Comparison of ENCODE assay signal across 9 cellular contexts in the genomic region with DNA sequence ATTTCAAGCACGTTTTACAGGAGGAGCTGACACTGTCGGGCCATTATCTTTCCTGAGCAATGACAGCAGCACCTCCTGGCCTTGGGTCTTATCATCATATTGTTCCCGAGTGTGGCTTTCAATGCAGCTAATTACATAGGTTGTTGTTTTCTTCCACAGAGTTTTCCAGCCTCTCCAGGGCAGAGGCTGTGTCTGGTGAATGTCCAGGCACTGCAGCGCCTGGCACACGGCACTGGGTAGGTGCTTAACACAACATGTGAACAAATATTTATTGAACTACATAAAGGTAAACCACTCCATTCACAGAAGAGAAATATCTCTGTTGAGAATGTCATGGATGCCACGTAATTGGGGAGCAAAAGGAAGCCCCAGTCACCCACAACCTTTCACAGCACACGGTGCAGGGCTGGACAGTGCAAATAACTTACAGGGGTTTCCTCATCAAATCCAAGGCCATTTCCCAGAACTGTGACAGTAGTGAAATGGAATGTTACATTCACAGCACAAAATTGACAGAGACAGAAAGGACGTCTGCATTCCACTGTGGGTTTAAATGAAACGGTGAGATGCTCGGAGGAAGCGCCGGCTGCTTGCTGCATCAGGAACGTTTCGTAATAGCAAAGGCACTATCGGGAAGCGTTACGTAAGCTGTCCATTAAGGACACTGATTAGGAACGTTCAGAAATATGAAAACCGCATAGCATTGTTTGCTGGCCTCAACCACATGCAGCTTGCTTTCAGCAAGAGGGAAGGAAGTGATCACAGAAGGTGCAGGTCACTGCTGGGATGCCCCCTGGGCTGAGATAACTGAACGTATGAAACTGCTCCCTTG. TPM values are rescaled to one million over a fixed set of nuclear protein-coding genes. Genes with fewer than 3 reads are reported as not detected.
A peak's percentile ranks its signal among the peaks of the same experiment; 100 is the strongest.
DNase-seq lines count a peak whose midpoint lies in the region; ATAC-seq, FAIRE-seq and TF ChIP-seq lines count a peak whose summit lies in the region.
"Had no signal": no experiment of that assay in that cellular context is flagged by ENCODE, and none has a peak within 500 bp of the region (broad histone marks: within the 10 kb centered on the region; RNA-seq: fewer than 3 reads in every experiment).

No MANE protein-coding gene starts in this region.

- peak; percentile 80 for FAIRE-seq in D721Med (lab: Jason Lieb, UNC)

- H3K27ac ChIP-seq in coronary artery: no peak overlapping the region
- H3K27ac ChIP-seq in neural cell (ENCODE audit: low read length): no peak overlapping the region

- H3K9ac ChIP-seq in neural cell (ENCODE audit: low read length): no peak overlapping the region

- peaks cover 36% of the 10 kb centered on the region for H3K27me3 ChIP-seq in neural cell (ENCODE audit: insufficient read depth, low read depth, low read length)

- peaks cover 4% of the 10 kb centered on the region for H3K9me3 ChIP-seq in neural cell (ENCODE audit: low read length)

- H3K9me3 Mint-ChIP-seq in effector memory CD8-positive, alpha-beta T cell: no peaks in the 10 kb centered on the region

- TF ChIP-seq CTCF in D721Med (IDR thresholded peaks at IDR 0.05; ENCODE audit: insufficient read depth, missing control alignments): no peak
- no peak for TF ChIP-seq CTCF in coronary artery (IDR thresholded peaks at IDR 0.05)
- no peak for TF ChIP-seq CTCF in neural cell (IDR thresholded peaks at IDR 0.05; ENCODE audit: poor library complexity, severe bottlenecking)

- H3K27me3 Mint-ChIP-seq in effector memory CD8-positive, alpha-beta T cell: peaks cover 44 to 71% of the 10 kb centered on the region in 2 donors

- no peaks in the 10 kb centered on the region for H3F3A ChIP-seq in neural cell (ENCODE audit: insufficient read depth, low read length, poor library complexity, severe bottlenecking)

- no peak overlapping the region for H3K4me2 ChIP-seq in neural cell (ENCODE audit: low read length)

- H3K4me3 Mint-ChIP-seq in effector memory CD8-positive, alpha-beta T cell: no peak overlapping the region

- no peak overlapping the region for H2AFZ ChIP-seq in neural cell (ENCODE audit: low read depth, low read length)

- ATAC-seq in HG02763 (IDR thresholded peaks at IDR 0.05; ENCODE audit: unreplicated experiment): no peak
- ATAC-seq in effector memory CD8-positive, alpha-beta T cell (replicated peaks): no peak
- ATAC-seq: HCT116 had no signal

- H3K9me2 ChIP-seq in neural cell (ENCODE audit: insufficient read depth, low read length): no peaks in the 10 kb centered on the region

- no peaks in the 10 kb centered on the region for H3K79me2 ChIP-seq in neural cell (replicated peaks; ENCODE audit: insufficient read depth, low read length)

- no peak for DNase-seq in D721Med (ENCODE audit: insufficient read length, low spot score)
- peak; percentile 26 for DNase-seq in NCI-H345 treated with DMSO at 0.1 percent for 48 hours (lab: John Stamatoyannopoulos, UW; ENCODE audit: unreplicated experiment)
- DNase-seq in coronary artery (ENCODE audit: low spot score): no peak
- DNase-seq in effector memory CD8-positive, alpha-beta T cell: no peak
- no peak for DNase-seq in hippocampal formation (lab: John Stamatoyannopoulos, UW)
- DNase-seq in NCI-H774 (lab: John Stamatoyannopoulos, UW): no peak

- peak overlapping the region; percentile 43 for H3K4me3 ChIP-seq in coronary artery
- no peak overlapping the region for H3K4me3 ChIP-seq in neural cell (ENCODE audit: low read length)

- TF ChIP-seq EP300 in neural cell (conservative IDR thresholded peaks at IDR 0.05; ENCODE audit: poor library complexity, severe bottlenecking): no peak

- peaks cover 0 to 13% of the 10 kb centered on the region in 2 donors for H3K4me1 Mint-ChIP-seq in effector memory CD8-positive, alpha-beta T cell (ENCODE audit: low read depth in 2 of 2)

- no peaks in the 10 kb centered on the region for H3K36me3 ChIP-seq in neural cell (ENCODE audit: insufficient read depth, low read length)

- TF ChIP-seq RAD21 in neural cell (conservative IDR thresholded peaks at IDR 0.05): no peak

- no peaks in the 10 kb centered on the region for H4K20me1 ChIP-seq in neural cell (ENCODE audit: insufficient read depth)

- H3K27ac Mint-ChIP-seq in effector memory CD8-positive, alpha-beta T cell: no peak overlapping the region

- no peaks in the 10 kb centered on the region for H3K36me3 Mint-ChIP-seq in effector memory CD8-positive, alpha-beta T cell (ENCODE audit: insufficient read depth)

TF ChIP-seq in neural cell, 6 proteins besides CTCF, POLR2A, EP300 and RAD21:
- TF ChIP-seq, protein P1, sequence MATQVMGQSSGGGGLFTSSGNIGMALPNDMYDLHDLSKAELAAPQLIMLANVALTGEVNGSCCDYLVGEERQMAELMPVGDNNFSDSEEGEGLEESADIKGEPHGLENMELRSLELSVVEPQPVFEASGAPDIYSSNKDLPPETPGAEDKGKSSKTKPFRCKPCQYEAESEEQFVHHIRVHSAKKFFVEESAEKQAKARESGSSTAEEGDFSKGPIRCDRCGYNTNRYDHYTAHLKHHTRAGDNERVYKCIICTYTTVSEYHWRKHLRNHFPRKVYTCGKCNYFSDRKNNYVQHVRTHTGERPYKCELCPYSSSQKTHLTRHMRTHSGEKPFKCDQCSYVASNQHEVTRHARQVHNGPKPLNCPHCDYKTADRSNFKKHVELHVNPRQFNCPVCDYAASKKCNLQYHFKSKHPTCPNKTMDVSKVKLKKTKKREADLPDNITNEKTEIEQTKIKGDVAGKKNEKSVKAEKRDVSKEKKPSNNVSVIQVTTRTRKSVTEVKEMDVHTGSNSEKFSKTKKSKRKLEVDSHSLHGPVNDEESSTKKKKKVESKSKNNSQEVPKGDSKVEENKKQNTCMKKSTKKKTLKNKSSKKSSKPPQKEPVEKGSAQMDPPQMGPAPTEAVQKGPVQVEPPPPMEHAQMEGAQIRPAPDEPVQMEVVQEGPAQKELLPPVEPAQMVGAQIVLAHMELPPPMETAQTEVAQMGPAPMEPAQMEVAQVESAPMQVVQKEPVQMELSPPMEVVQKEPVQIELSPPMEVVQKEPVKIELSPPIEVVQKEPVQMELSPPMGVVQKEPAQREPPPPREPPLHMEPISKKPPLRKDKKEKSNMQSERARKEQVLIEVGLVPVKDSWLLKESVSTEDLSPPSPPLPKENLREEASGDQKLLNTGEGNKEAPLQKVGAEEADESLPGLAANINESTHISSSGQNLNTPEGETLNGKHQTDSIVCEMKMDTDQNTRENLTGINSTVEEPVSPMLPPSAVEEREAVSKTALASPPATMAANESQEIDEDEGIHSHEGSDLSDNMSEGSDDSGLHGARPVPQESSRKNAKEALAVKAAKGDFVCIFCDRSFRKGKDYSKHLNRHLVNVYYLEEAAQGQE (IDR thresholded peaks at IDR 0.05; ENCODE audit: borderline replicate concordance): peak; percentile 33
- TF ChIP-seq MXI1 (conservative IDR thresholded peaks at IDR 0.05; ENCODE audit: poor library complexity, severe bottlenecking): no peak
TF ChIP-seq in neural cell: peak in this region for 1.

RNA-seq across cellular contexts. Expression of a gene that starts 6.4 kb away (rescaled TPM):
- not detected in 2 replicates for polyA plus RNA-seq in neural cell
- polyA minus RNA-seq in neural cell: not detected in 2 replicates
